In the genomic region with DNA sequence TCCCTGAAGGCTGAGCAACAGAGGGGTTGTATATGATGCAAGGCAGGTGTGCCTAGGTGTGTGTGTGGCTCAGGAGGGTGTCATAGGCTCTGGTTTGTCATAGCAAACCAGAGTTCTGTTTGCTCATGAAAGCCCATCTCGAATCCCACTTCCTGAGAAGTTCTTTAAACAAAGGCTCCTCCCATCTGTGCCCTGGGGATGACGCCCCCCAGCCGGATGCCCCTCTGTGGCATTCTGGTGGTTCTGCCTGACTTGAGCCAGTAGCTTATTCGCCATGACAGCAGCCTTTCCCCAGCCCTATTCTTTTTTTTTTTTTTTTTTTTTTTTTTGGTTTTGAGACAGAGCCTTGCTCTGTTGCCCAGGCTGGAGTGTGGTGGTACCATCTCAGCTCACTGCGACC, we compare ENCODE assay signal across 15 cellular contexts. TPM values are rescaled to one million over a fixed set of nuclear protein-coding genes. Genes with fewer than 3 reads are reported as not detected.
DNase-seq lines count a peak whose midpoint lies in the region; ATAC-seq and TF ChIP-seq lines count a peak whose summit lies in the region.
"Had no signal": no experiment of that assay in that cellular context is flagged by ENCODE, and none has a peak within 500 bp of the region (broad histone marks: within the 10 kb centered on the region; RNA-seq: fewer than 3 reads in every experiment).

No MANE protein-coding gene starts in this region.

- no peak overlapping the region for H3K9ac ChIP-seq in DND-41 (ENCODE audit: low read depth, low read length)
- H3K9ac ChIP-seq in OCI-LY1 (ENCODE audit: low read length) = no peak overlapping the region; the same call in 1 of the 2 replicates
- H3K9ac ChIP-seq in trophoblast cell (ENCODE audit: low read length) = no peak overlapping the region

- no peak overlapping the region for H3K23ac ChIP-seq in trophoblast cell (ENCODE audit: low read length)

- H3K36me3 Mint-ChIP-seq in glutamatergic neuron (ENCODE audit: unreplicated experiment) = peaks cover 8% of the 10 kb centered on the region
- H3K36me3 Mint-ChIP-seq in stimulated activated naive B cell treated with anti-CD40 and anti-IgM and Interleukin-4, amounts not matched to agents 10 μg/mL and 1 μg/mL and 100 μg/mL, for 72 hours = peaks cover 38 to 77% of the 10 kb centered on the region in 2 donors

- H3K79me1 ChIP-seq in trophoblast cell (ENCODE audit: low read length) = no peaks in the 10 kb centered on the region

- H4K8ac ChIP-seq in trophoblast cell (ENCODE audit: low read depth, low read length) = no peak overlapping the region

- no peak overlapping the region for H3K4ac ChIP-seq in trophoblast cell (ENCODE audit: low read depth, low read length)

- no peaks in the 10 kb centered on the region for H3F3A ChIP-seq in OCI-LY1 (ENCODE audit: insufficient read depth, low read length)

- no peak for TF ChIP-seq CTCF in DND-41 (IDR thresholded peaks at IDR 0.05; ENCODE audit: borderline replicate concordance, extremely low read depth, low read length, poor library complexity, severe bottlenecking)
- TF ChIP-seq CTCF in OCI-LY1 (IDR thresholded peaks at IDR 0.05; ENCODE audit: low read length) = no peak
- TF ChIP-seq CTCF in glutamatergic neuron (IDR thresholded peaks at IDR 0.05; ENCODE audit: partially characterized antibody, unreplicated experiment) = no peak
- TF ChIP-seq CTCF in tibial artery (IDR thresholded peaks at IDR 0.05) = no peak

- H3K14ac ChIP-seq in trophoblast cell (ENCODE audit: low read length) = no peak overlapping the region

- no peak overlapping the region for H3K4me3 ChIP-seq in DND-41 (ENCODE audit: low read depth in 1 of 2, low read length in 2 of 2)
- H3K4me3 ChIP-seq in OCI-LY1 (ENCODE audit: low read depth, low read length, poor library complexity, severe bottlenecking) = no peak overlapping the region
- no peak overlapping the region for H3K4me3 ChIP-seq in trophoblast cell (ENCODE audit: low read depth, low read length)
- H3K4me3 ChIP-seq in tibial artery = no peak overlapping the region
- H3K4me3 ChIP-seq: A549 had no signal

- H3K36me3 ChIP-seq in DND-41 (ENCODE audit: insufficient read depth, low read length) (peaks cover 34% of the 10 kb centered on the region), OCI-LY1 (ENCODE audit: insufficient read depth, low read length) (peaks cover 5% of the 10 kb centered on the region; the same call in 1 of the 2 replicates), trophoblast cell (ENCODE audit: control insufficient read depth in 1 of 2, insufficient read depth in 2 of 2, low read length in 2 of 2) (peaks cover 60 to 62% of the 10 kb centered on the region in 2 experiments), tibial artery (peaks cover 10 to 71% (median 65%) of the 10 kb centered on the region in 3 donors)

- DNase-seq in DND-41 (peak; percentile 10), glutamatergic neuron (no peak), NCI-H146 (lab: John Stamatoyannopoulos, UW) (no peak), trophoblast cell (no peak), tibial artery (no peak)
- no peak for DNase-seq in stimulated activated naive B cell treated with anti-CD40 and anti-IgM and Interleukin-4, amounts not matched to agents 10 μg/mL and 1 μg/mL and 100 μg/mL, for 72 hours
- DNase-seq: Calu3; CD4-positive, CD25-positive, alpha-beta regulatory T cell; DMS79; EL; GOT3; H9 had no signal

- peaks cover 42% of the 10 kb centered on the region for H3K4me1 Mint-ChIP-seq in glutamatergic neuron (ENCODE audit: low read depth, unreplicated experiment)
- peaks cover 32 to 46% of the 10 kb centered on the region in 2 donors for H3K4me1 Mint-ChIP-seq in stimulated activated naive B cell treated with anti-CD40 and anti-IgM and Interleukin-4, amounts not matched to agents 10 μg/mL and 1 μg/mL and 100 μg/mL, for 72 hours

- no peak overlapping the region for H2BK120ac ChIP-seq in trophoblast cell (ENCODE audit: insufficient read depth, low read length, poor library complexity)

- H3K27ac ChIP-seq in DND-41 (ENCODE audit: low read length) (no peak overlapping the region), OCI-LY1 (ENCODE audit: low read depth, low read length, poor library complexity, severe bottlenecking) (peak overlapping the region; percentile 86), trophoblast cell (ENCODE audit: low read depth, low read length) (no peak overlapping the region), tibial artery (no peak overlapping the region)
- H3K27ac ChIP-seq: A549 had no signal

- no peaks in the 10 kb centered on the region for H3K79me2 ChIP-seq in DND-41 (ENCODE audit: insufficient read depth, low read length)
- no peaks in the 10 kb centered on the region for H3K79me2 ChIP-seq in OCI-LY1 (ENCODE audit: insufficient read depth, low read length)
- no peaks in the 10 kb centered on the region for H3K79me2 ChIP-seq in trophoblast cell (ENCODE audit: control insufficient read depth, insufficient read depth, low read length, poor library complexity)

- H3K9me3 Mint-ChIP-seq in glutamatergic neuron (ENCODE audit: unreplicated experiment) = peaks cover 3% of the 10 kb centered on the region
- H3K9me3 Mint-ChIP-seq in stimulated activated naive B cell treated with anti-CD40 and anti-IgM and Interleukin-4, amounts not matched to agents 10 μg/mL and 1 μg/mL and 100 μg/mL, for 72 hours = no peaks in the 10 kb centered on the region
- H3K9me3 Mint-ChIP-seq: H9 had no signal

- no CpG with 5 or more reads among the region's 5 CpGs for WGBS in trophoblast cell (ENCODE audit: extremely low coverage, insufficient coverage, insufficient read length)

- no peak overlapping the region for H2AK5ac ChIP-seq in trophoblast cell (ENCODE audit: low read length)

- peak overlapping the region; percentile 62 for H3K27ac Mint-ChIP-seq in glutamatergic neuron (ENCODE audit: unreplicated experiment)
- H3K27ac Mint-ChIP-seq in stimulated activated naive B cell treated with anti-CD40 and anti-IgM and Interleukin-4, amounts not matched to agents 10 μg/mL and 1 μg/mL and 100 μg/mL, for 72 hours = no peak overlapping the region

- H3K4me2 ChIP-seq in DND-41 (ENCODE audit: insufficient read depth, low read length) (no peak overlapping the region), OCI-LY1 (ENCODE audit: low read length) (peak overlapping the region; percentile 56), trophoblast cell (ENCODE audit: low read length) (no peak overlapping the region)
- H3K4me2 ChIP-seq: A549 had no signal

- no peak overlapping the region for H3K18ac ChIP-seq in trophoblast cell (ENCODE audit: low read length)

- no peaks in the 10 kb centered on the region for H3K9me2 ChIP-seq in OCI-LY1 (ENCODE audit: low read depth, low read length)

- no peak overlapping the region for H4K12ac ChIP-seq in trophoblast cell (ENCODE audit: low read depth, low read length)

- no peaks in the 10 kb centered on the region for H3K4me1 ChIP-seq in DND-41 (ENCODE audit: insufficient read depth, low read length)
- H3K4me1 ChIP-seq in OCI-LY1 (ENCODE audit: insufficient read depth, low read length, severe bottlenecking) = peaks cover 29% of the 10 kb centered on the region
- H3K4me1 ChIP-seq in trophoblast cell (ENCODE audit: control insufficient read depth in 1 of 2, insufficient read depth in 2 of 2, low read length in 2 of 2) = no peaks in the 10 kb centered on the region
- no peaks in the 10 kb centered on the region for H3K4me1 ChIP-seq in tibial artery
- H3K4me1 ChIP-seq: A549 had no signal

- intact Hi-C loops in tibial artery (cut with DNase I; ENCODE audit: low total_unique reads) = no loop called here

- H3K9me3 ChIP-seq in DND-41 (ENCODE audit: insufficient read depth, low read length, severe bottlenecking) = no peaks in the 10 kb centered on the region
- no peaks in the 10 kb centered on the region for H3K9me3 ChIP-seq in OCI-LY1 (ENCODE audit: low read length)
- H3K9me3 ChIP-seq in trophoblast cell (ENCODE audit: insufficient read depth, low read depth, low read length) = peaks cover 4% of the 10 kb centered on the region
- no peaks in the 10 kb centered on the region for H3K9me3 ChIP-seq in tibial artery
- H3K9me3 ChIP-seq: A549 had no signal

- no peaks in the 10 kb centered on the region for H3K27me3 ChIP-seq in DND-41 (ENCODE audit: insufficient read depth, low read length, poor library complexity)
- H3K27me3 ChIP-seq in OCI-LY1 (ENCODE audit: insufficient read depth, low read length) = no peaks in the 10 kb centered on the region
- H3K27me3 ChIP-seq in trophoblast cell (ENCODE audit: insufficient read depth, low read length) = no peaks in the 10 kb centered on the region
- no peaks in the 10 kb centered on the region for H3K27me3 ChIP-seq in tibial artery

- no peak overlapping the region for H2AFZ ChIP-seq in DND-41 (ENCODE audit: low read depth, low read length)
- 0 out of 2 replicates have a peak overlapping the region, but pooled peaks have one; percentile 61 for H2AFZ ChIP-seq in OCI-LY1 (ENCODE audit: low read length)
- H2AFZ ChIP-seq in trophoblast cell (ENCODE audit: insufficient read depth, low read length, poor library complexity) = no peak overlapping the region

- no peak overlapping the region for H4K91ac ChIP-seq in trophoblast cell (ENCODE audit: low read depth, low read length)

- no peaks in the 10 kb centered on the region; the same call in 1 of the 2 replicates for H4K20me1 ChIP-seq in DND-41 (ENCODE audit: insufficient read depth, low read length)
- H4K20me1 ChIP-seq in OCI-LY1 (ENCODE audit: insufficient read depth, low read length) = no peaks in the 10 kb centered on the region

- H3K4me3 Mint-ChIP-seq in glutamatergic neuron (ENCODE audit: unreplicated experiment) = no peak overlapping the region
- H3K4me3 Mint-ChIP-seq in stimulated activated naive B cell treated with anti-CD40 and anti-IgM and Interleukin-4, amounts not matched to agents 10 μg/mL and 1 μg/mL and 100 μg/mL, for 72 hours = no peak overlapping the region
- H3K4me3 Mint-ChIP-seq: CD4-positive, CD25-positive, alpha-beta regulatory T cell; H9 had no signal

- H2BK5ac ChIP-seq in trophoblast cell (ENCODE audit: low read depth, low read length, poor library complexity) = no peak overlapping the region

- peaks cover 13% of the 10 kb centered on the region for H3K27me3 Mint-ChIP-seq in glutamatergic neuron (ENCODE audit: unreplicated experiment)
- H3K27me3 Mint-ChIP-seq in stimulated activated naive B cell treated with anti-CD40 and anti-IgM and Interleukin-4, amounts not matched to agents 10 μg/mL and 1 μg/mL and 100 μg/mL, for 72 hours = no peaks in the 10 kb centered on the region
- H3K27me3 Mint-ChIP-seq: CD4-positive, CD25-positive, alpha-beta regulatory T cell had no signal

- no peak overlapping the region for H2BK12ac ChIP-seq in trophoblast cell (ENCODE audit: low read length)

- ATAC-seq in DND-41 (ENCODE audit: insufficient read depth, low read depth) (no peak; the same call in 2 of the 3 replicates), GM21381 (IDR thresholded peaks at IDR 0.05; ENCODE audit: unreplicated experiment) (no peak)
- ATAC-seq in stimulated activated naive B cell treated with anti-CD40 and anti-IgM and Interleukin-4, amounts not matched to agents 10 μg/mL and 1 μg/mL and 100 μg/mL, for 72 hours (replicated peaks) = peak; percentile 29 to 36
- ATAC-seq: A549 had no signal

RNA-seq across cellular contexts. Expression of gene PDIA5, which starts 45.4 kb away (rescaled TPM):
- total RNA-seq in glutamatergic neuron (ENCODE audit: unreplicated experiment) = 49.4 TPM
- 77.0 and 78.2 TPM in 2 replicates for polyA plus RNA-seq in trophoblast cell (2013)

Comparison
In these comparisons a context has a peak if more than half of its experiments do, and no peak if none do; other contexts are left out.
1. ATAC-seq: peak in stimulated activated naive B cell treated with anti-CD40 and anti-IgM and Interleukin-4, amounts not matched to agents 10 μg/mL and 1 μg/mL and 100 μg/mL, for 72 hours (2 of 2); none in DND-41 (single experiment) and GM21381 (single experiment).